18 cellular contexts compared by ENCODE assay signal in the genomic region with DNA sequence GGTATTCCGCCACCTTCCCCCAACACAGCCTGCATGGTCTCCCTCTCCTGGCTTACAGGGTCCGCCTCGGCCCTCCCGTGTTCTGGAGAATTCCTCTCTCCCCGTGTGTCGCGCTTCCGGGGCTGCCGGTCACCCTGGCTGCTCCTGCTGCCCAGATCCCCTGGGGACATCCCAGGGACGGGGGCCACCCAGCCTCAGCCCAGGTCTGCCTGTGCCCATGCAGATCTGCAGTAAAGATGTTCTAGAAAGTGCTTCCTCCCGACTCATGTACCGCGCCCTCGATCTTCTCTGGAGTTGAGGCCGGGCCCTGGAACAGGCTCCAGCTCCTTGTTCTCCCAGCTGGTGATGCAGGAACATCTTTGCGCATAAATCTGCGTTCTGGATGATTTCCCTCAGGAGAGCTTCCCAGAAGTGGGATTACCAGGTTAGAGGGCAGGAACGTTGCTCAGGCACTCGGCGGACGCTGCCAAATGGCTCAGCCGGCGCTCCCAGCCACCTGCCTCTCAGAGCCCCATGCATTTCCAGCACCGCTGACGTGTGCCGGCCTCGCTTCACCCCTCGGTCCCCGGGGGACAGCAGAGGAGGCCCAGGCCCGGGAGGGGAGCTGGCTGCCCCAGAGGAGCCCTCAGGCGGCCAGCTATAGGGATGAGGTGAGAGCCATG. TPM values are rescaled to one million over a fixed set of nuclear protein-coding genes. Genes with fewer than 3 reads are reported as not detected.
DNase-seq lines count a peak whose midpoint lies in the region; ATAC-seq and TF ChIP-seq lines count a peak whose summit lies in the region.
"Had no signal": no experiment of that assay in that cellular context is flagged by ENCODE, and none has a peak within 500 bp of the region (broad histone marks: within the 10 kb centered on the region; RNA-seq: fewer than 3 reads in every experiment).

No MANE protein-coding gene starts in this region.

- no peak for TF ChIP-seq POLR2A in gastroesophageal sphincter (IDR thresholded peaks at IDR 0.05)

- H3K36me3 ChIP-seq in gastroesophageal sphincter = peaks cover 0 to 6% of the 10 kb centered on the region in 2 donors
- H3K36me3 ChIP-seq: suprapubic skin had no signal

- H3K9me3 ChIP-seq in gastroesophageal sphincter = no peaks in the 10 kb centered on the region
- H3K9me3 ChIP-seq: suprapubic skin had no signal

- H3K27me3 ChIP-seq in gastroesophageal sphincter = no peaks in the 10 kb centered on the region
- H3K27me3 ChIP-seq: suprapubic skin had no signal

- no peak overlapping the region for H3K4me3 Mint-ChIP-seq in stimulated activated effector memory CD8-positive, alpha-beta T cell treated with anti-CD3 and anti-CD28 coated beads, Interleukin-12 subunit alpha, Interleukin-12 subunit beta, amount 100 ng/mL, for 72 hours
- no peak overlapping the region for H3K4me3 Mint-ChIP-seq in immature natural killer cell
- H3K4me3 Mint-ChIP-seq: activated naive CD4-positive, alpha-beta T cell treated with anti-CD3 and anti-CD28 coated beads, Interleukin-2, amount 50 U/mL, for 24 hours; CD4-positive, CD25-positive, alpha-beta regulatory T cell; GM23338 had no signal

- peaks cover 17% of the 10 kb centered on the region for H3K4me1 Mint-ChIP-seq in stimulated activated effector memory CD8-positive, alpha-beta T cell treated with anti-CD3 and anti-CD28 coated beads, Interleukin-12 subunit alpha, Interleukin-12 subunit beta, amount 100 ng/mL, for 72 hours
- H3K4me1 Mint-ChIP-seq in immature natural killer cell = peaks cover 4 to 9% of the 10 kb centered on the region in 2 donors

- no peak overlapping the region for H3K4me3 ChIP-seq in gastroesophageal sphincter
- H3K4me3 ChIP-seq: GM23338, suprapubic skin had no signal

- ATAC-seq in gastroesophageal sphincter = peak; percentile 78
- ATAC-seq in stimulated activated effector memory CD8-positive, alpha-beta T cell treated with anti-CD3 and anti-CD28 coated beads, Interleukin-12 subunit alpha, Interleukin-12 subunit beta, amount 100 ng/mL, for 72 hours = no peak
- no peak for ATAC-seq in HG03175 (IDR thresholded peaks at IDR 0.05; ENCODE audit: unreplicated experiment)

- no peak for TF ChIP-seq EP300 in gastroesophageal sphincter (IDR thresholded peaks at IDR 0.05)

- H3K27ac Mint-ChIP-seq in stimulated activated effector memory CD8-positive, alpha-beta T cell treated with anti-CD3 and anti-CD28 coated beads, Interleukin-12 subunit alpha, Interleukin-12 subunit beta, amount 100 ng/mL, for 72 hours = peak overlapping the region; percentile 12
- peak overlapping the region in 1 of 6 donors; percentile 46 for H3K27ac Mint-ChIP-seq in immature natural killer cell
- H3K27ac Mint-ChIP-seq: activated naive CD4-positive, alpha-beta T cell treated with anti-CD3 and anti-CD28 coated beads, Interleukin-2, amount 50 U/mL, for 24 hours; CD4-positive, CD25-positive, alpha-beta regulatory T cell; GM23338 had no signal

- H3K36me3 Mint-ChIP-seq in stimulated activated effector memory CD8-positive, alpha-beta T cell treated with anti-CD3 and anti-CD28 coated beads, Interleukin-12 subunit alpha, Interleukin-12 subunit beta, amount 100 ng/mL, for 72 hours = peaks cover 10% of the 10 kb centered on the region
- no peaks in the 10 kb centered on the region for H3K36me3 Mint-ChIP-seq in immature natural killer cell
- H3K36me3 Mint-ChIP-seq: activated naive CD4-positive, alpha-beta T cell treated with anti-CD3 and anti-CD28 coated beads, Interleukin-2, amount 50 U/mL, for 24 hours had no signal

- H3K27me3 Mint-ChIP-seq in immature natural killer cell (ENCODE audit: low read depth in 3 of 3) = peaks cover 0 to 3% (median 2%) of the 10 kb centered on the region in 3 donors
- H3K27me3 Mint-ChIP-seq: activated naive CD4-positive, alpha-beta T cell treated with anti-CD3 and anti-CD28 coated beads, Interleukin-2, amount 50 U/mL, for 24 hours; CD4-positive, CD25-positive, alpha-beta regulatory T cell had no signal

- peak; percentile 32 for DNase-seq in NCI-H1092 treated with DMSO at 0.1 percent for 48 hours (lab: John Stamatoyannopoulos, UW)
- DNase-seq in NCI-H1092 (lab: John Stamatoyannopoulos, UW) = no peak
- DNase-seq in NCI-H524 (lab: John Stamatoyannopoulos, UW) = peak; percentile 94 to 99
- DNase-seq in stimulated activated effector memory CD8-positive, alpha-beta T cell treated with anti-CD3 and anti-CD28 coated beads, Interleukin-12 subunit alpha, Interleukin-12 subunit beta, amount 100 ng/mL, for 72 hours (ENCODE audit: low spot score in 2 of 2) = no peak
- DNase-seq in activated CD8-positive, alpha-beta memory T cell treated with anti-CD3 and anti-CD28 coated beads, Interleukin-2, amount 50 U/mL, for 48 hours = no peak
- no peak for DNase-seq in immature natural killer cell
- DNase-seq: activated CD4-positive, alpha-beta T cell treated with anti-CD3 and anti-CD28 coated beads for 48 hours; CD4-positive, CD25-positive, alpha-beta regulatory T cell; NCI-H1694; NK-92 treated with Interleukin-12 subunit alpha and Interleukin-12 subunit beta, amount 100 ng/mL, for 24 hours; SIG-M5; stimulated activated CD4-positive, alpha-beta T cell treated with anti-CD3 and anti-CD28 coated beads, Interleukin-2, amount 100 ng/mL, for 24 hours had no signal

- H3K9me3 Mint-ChIP-seq in stimulated activated effector memory CD8-positive, alpha-beta T cell treated with anti-CD3 and anti-CD28 coated beads, Interleukin-12 subunit alpha, Interleukin-12 subunit beta, amount 100 ng/mL, for 72 hours = no peaks in the 10 kb centered on the region
- H3K9me3 Mint-ChIP-seq in immature natural killer cell = no peaks in the 10 kb centered on the region
- H3K9me3 Mint-ChIP-seq: activated naive CD4-positive, alpha-beta T cell treated with anti-CD3 and anti-CD28 coated beads, Interleukin-2, amount 50 U/mL, for 24 hours; CD4-positive, CD25-positive, alpha-beta regulatory T cell; GM23338 had no signal

- H3K27ac ChIP-seq in gastroesophageal sphincter = peak overlapping the region in 3 of 4 donors; percentile 31 to 69 (median 51)
- H3K27ac ChIP-seq: 22Rv1, suprapubic skin had no signal

- peaks cover 0 to 18% (median 0%) of the 10 kb centered on the region in 3 donors for H3K4me1 ChIP-seq in gastroesophageal sphincter
- H3K4me1 ChIP-seq: suprapubic skin had no signal

- no peak for TF ChIP-seq CTCF in gastroesophageal sphincter (IDR thresholded peaks at IDR 0.05)

- WGBS in gastroesophageal sphincter (ENCODE audit: low coverage in 1 of 2), 2 donors = 78 to 83% methylated on average over 1 to 9 of the region's 31 CpGs

RNA-seq across cellular contexts. Expression of gene CRTC1, which starts 42.4 kb away (rescaled TPM):
- 1 to 10 TPM; 3.8 to 8.9 (median 6.3) TPM for total RNA-seq in gastroesophageal sphincter
- 1 to 10 TPM in 1 of 3 donors, under 1 TPM in 2; 0.50 to 1.1 (median 0.85) TPM for polyA plus RNA-seq in immature natural killer cell

Comparison
In these comparisons a context has a peak if more than half of its experiments do, and no peak if none do; other contexts are left out.
1. DNase-seq: peak in NCI-H1092 treated with DMSO at 0.1 percent for 48 hours (single experiment) and NCI-H524 (2 of 2); none in NCI-H1092 (single experiment), stimulated activated effector memory CD8-positive, alpha-beta T cell treated with anti-CD3 and anti-CD28 coated beads, Interleukin-12 subunit alpha, Interleukin-12 subunit beta, amount 100 ng/mL, for 72 hours (0 of 2), activated CD8-positive, alpha-beta memory T cell treated with anti-CD3 and anti-CD28 coated beads, Interleukin-2, amount 50 U/mL, for 48 hours (single experiment) and immature natural killer cell (0 of 3).